ENCODE assay signal across 1 cellular context in the genomic region with DNA sequence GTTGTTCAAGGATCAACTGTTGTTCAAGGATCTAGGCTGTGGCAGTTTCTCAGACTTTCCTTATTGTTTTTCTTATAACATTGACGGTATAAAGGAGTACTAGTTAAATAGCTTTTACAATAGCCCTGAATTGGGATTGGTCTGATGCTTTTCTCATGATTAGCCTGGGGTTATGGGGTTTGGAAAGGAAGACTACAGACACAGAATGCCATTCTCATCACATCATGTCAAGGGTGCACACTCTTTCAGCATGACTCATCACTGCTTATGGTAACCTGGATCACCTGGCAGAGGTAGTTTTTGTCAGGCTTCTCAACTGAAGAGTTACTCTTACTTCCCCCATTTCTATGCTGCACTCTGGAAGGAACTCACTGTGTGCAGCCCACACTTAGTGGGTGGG.
TF ChIP-seq lines count a peak whose summit lies in the region.

No MANE protein-coding gene starts in this region.

TF ChIP-seq in GM23338, 12 proteins besides CTCF, POLR2A, EP300 and RAD21 (continued from another document):
- TF ChIP-seq, protein P1, sequence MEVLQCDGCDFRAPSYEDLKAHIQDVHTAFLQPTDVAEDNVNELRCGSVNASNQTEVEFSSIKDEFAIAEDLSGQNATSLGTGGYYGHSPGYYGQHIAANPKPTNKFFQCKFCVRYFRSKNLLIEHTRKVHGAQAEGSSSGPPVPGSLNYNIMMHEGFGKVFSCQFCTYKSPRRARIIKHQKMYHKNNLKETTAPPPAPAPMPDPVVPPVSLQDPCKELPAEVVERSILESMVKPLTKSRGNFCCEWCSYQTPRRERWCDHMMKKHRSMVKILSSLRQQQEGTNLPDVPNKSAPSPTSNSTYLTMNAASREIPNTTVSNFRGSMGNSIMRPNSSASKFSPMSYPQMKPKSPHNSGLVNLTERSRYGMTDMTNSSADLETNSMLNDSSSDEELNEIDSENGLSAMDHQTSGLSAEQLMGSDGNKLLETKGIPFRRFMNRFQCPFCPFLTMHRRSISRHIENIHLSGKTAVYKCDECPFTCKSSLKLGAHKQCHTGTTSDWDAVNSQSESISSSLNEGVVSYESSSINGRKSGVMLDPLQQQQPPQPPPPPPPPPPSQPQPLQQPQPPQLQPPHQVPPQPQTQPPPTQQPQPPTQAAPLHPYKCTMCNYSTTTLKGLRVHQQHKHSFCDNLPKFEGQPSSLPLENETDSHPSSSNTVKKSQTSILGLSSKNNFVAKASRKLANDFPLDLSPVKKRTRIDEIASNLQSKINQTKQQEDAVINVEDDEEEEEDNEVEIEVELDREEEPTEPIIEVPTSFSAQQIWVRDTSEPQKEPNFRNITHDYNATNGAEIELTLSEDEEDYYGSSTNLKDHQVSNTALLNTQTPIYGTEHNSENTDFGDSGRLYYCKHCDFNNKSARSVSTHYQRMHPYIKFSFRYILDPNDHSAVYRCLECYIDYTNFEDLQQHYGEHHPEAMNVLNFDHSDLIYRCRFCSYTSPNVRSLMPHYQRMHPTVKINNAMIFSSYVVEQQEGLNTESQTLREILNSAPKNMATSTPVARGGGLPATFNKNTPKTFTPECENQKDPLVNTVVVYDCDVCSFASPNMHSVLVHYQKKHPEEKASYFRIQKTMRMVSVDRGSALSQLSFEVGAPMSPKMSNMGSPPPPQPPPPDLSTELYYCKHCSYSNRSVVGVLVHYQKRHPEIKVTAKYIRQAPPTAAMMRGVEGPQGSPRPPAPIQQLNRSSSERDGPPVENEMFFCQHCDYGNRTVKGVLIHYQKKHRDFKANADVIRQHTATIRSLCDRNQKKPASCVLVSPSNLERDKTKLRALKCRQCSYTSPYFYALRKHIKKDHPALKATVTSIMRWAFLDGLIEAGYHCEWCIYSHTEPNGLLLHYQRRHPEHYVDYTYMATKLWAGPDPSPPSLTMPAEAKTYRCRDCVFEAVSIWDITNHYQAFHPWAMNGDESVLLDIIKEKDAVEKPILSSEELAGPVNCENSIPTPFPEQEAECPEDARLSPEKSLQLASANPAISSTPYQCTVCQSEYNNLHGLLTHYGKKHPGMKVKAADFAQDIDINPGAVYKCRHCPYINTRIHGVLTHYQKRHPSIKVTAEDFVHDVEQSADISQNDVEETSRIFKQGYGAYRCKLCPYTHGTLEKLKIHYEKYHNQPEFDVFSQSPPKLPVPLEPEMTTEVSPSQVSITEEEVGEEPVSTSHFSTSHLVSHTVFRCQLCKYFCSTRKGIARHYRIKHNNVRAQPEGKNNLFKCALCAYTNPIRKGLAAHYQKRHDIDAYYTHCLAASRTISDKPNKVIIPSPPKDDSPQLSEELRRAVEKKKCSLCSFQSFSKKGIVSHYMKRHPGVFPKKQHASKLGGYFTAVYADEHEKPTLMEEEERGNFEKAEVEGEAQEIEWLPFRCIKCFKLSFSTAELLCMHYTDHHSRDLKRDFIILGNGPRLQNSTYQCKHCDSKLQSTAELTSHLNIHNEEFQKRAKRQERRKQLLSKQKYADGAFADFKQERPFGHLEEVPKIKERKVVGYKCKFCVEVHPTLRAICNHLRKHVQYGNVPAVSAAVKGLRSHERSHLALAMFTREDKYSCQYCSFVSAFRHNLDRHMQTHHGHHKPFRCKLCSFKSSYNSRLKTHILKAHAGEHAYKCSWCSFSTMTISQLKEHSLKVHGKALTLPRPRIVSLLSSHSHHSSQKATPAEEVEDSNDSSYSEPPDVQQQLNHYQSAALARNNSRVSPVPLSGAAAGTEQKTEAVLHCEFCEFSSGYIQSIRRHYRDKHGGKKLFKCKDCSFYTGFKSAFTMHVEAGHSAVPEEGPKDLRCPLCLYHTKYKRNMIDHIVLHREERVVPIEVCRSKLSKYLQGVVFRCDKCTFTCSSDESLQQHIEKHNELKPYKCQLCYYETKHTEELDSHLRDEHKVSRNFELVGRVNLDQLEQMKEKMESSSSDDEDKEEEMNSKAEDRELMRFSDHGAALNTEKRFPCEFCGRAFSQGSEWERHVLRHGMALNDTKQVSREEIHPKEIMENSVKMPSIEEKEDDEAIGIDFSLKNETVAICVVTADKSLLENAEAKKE (CRISPR knock-in tag; IDR thresholded peaks at IDR 0.05) = no peak
- TF ChIP-seq, protein P2, sequence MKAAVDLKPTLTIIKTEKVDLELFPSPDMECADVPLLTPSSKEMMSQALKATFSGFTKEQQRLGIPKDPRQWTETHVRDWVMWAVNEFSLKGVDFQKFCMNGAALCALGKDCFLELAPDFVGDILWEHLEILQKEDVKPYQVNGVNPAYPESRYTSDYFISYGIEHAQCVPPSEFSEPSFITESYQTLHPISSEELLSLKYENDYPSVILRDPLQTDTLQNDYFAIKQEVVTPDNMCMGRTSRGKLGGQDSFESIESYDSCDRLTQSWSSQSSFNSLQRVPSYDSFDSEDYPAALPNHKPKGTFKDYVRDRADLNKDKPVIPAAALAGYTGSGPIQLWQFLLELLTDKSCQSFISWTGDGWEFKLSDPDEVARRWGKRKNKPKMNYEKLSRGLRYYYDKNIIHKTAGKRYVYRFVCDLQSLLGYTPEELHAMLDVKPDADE (IDR thresholded peaks at IDR 0.05) = no peak
- TF ChIP-seq, protein P3, sequence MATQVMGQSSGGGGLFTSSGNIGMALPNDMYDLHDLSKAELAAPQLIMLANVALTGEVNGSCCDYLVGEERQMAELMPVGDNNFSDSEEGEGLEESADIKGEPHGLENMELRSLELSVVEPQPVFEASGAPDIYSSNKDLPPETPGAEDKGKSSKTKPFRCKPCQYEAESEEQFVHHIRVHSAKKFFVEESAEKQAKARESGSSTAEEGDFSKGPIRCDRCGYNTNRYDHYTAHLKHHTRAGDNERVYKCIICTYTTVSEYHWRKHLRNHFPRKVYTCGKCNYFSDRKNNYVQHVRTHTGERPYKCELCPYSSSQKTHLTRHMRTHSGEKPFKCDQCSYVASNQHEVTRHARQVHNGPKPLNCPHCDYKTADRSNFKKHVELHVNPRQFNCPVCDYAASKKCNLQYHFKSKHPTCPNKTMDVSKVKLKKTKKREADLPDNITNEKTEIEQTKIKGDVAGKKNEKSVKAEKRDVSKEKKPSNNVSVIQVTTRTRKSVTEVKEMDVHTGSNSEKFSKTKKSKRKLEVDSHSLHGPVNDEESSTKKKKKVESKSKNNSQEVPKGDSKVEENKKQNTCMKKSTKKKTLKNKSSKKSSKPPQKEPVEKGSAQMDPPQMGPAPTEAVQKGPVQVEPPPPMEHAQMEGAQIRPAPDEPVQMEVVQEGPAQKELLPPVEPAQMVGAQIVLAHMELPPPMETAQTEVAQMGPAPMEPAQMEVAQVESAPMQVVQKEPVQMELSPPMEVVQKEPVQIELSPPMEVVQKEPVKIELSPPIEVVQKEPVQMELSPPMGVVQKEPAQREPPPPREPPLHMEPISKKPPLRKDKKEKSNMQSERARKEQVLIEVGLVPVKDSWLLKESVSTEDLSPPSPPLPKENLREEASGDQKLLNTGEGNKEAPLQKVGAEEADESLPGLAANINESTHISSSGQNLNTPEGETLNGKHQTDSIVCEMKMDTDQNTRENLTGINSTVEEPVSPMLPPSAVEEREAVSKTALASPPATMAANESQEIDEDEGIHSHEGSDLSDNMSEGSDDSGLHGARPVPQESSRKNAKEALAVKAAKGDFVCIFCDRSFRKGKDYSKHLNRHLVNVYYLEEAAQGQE (IDR thresholded peaks at IDR 0.05; ENCODE audit: unreplicated experiment) = no peak
- no peak for TF ChIP-seq STAT1 (IDR thresholded peaks at IDR 0.05; ENCODE audit: unreplicated experiment)
